Comparison of ENCODE assay signal across 14 cellular contexts in the genomic region with DNA sequence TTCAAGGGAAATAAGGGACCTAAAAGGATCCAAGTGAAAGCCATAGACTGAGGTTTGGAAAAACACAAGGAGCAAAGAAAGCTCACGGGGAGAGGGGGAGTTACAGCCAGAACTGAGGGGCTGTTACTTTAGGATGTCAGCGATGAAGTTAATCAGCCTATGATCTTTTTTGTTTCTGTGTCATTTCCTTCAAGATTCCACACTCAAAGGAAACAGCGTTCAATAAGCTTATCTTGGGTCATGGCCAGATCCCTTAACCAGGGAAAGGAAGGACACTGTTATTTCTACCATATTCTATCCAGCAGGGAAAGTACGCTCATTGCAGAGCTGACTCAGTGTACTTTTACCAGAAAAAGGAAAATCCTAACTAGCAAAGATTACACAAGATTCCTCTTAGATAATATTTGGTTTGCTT.
A peak's percentile ranks its signal among the peaks of the same experiment; 100 is the strongest.
DNase-seq lines count a peak whose midpoint lies in the region; TF ChIP-seq lines count a peak whose summit lies in the region.
"Had no signal": no experiment of that assay in that cellular context is flagged by ENCODE, and none has a peak within 500 bp of the region (broad histone marks: within the 10 kb centered on the region; RNA-seq: fewer than 3 reads in every experiment).

No MANE protein-coding gene starts in this region.

- H3K4me3 ChIP-seq in MG63 (no peak overlapping the region), cardiac fibroblast (replicated peaks in 1 of 2; ENCODE audit: low read depth in 2 of 2, low read length in 2 of 2) (no peak overlapping the region), mesenchymal stem cell (ENCODE audit: insufficient read depth in 1 of 2, low read depth in 1 of 2, low read length in 2 of 2) (no peak overlapping the region), HAP-1 (no peak overlapping the region)
- H3K4me3 ChIP-seq: BLaER1 treated with 17β-estradiol and CSF1 and Interleukin-3, amounts not matched to agents 10 nM and 100 nM; left ventricle myocardium inferior had no signal

- peak overlapping the region; percentile 44 for H3K27ac ChIP-seq in mesenchymal stem cell (ENCODE audit: low read length, poor library complexity, severe bottlenecking)
- H3K27ac ChIP-seq: BLaER1 treated with 17β-estradiol and CSF1 and Interleukin-3, amounts not matched to agents 10 nM and 100 nM; left ventricle myocardium inferior; neutrophil had no signal

- H3K9me3 ChIP-seq in MG63 (no peaks in the 10 kb centered on the region), mesenchymal stem cell (ENCODE audit: control insufficient read depth, low read length) (no peaks in the 10 kb centered on the region), HAP-1 (no peaks in the 10 kb centered on the region; the same call in 1 of the 2 replicates)
- H3K9me3 ChIP-seq: neutrophil had no signal

- H3K4me1 ChIP-seq in mesenchymal stem cell (ENCODE audit: control insufficient read depth, insufficient read depth, low read depth, low read length) (peaks cover 3% of the 10 kb centered on the region), HAP-1 (no peaks in the 10 kb centered on the region)

- H2BK15ac ChIP-seq in mesenchymal stem cell (ENCODE audit: low read depth, poor library complexity, severe bottlenecking) = no peak overlapping the region

- peak overlapping the region; percentile 45 for H3K9ac ChIP-seq in mesenchymal stem cell (ENCODE audit: low read length)
- H3K9ac ChIP-seq: BLaER1 treated with 17β-estradiol and CSF1 and Interleukin-3, amounts not matched to agents 10 nM and 100 nM had no signal

- DNase-seq in AG08395 (ENCODE audit: low spot score) (peak; percentile 48), MG63 (peak; percentile 22), cardiac fibroblast (ENCODE audit: low read depth in 2 of 2) (peak; percentile 49 to 79), mesenchymal stem cell (no peak), ecto neural progenitor cell (ENCODE audit: low spot score) (no peak), NCI-H2081 treated with DMSO at 0.1 percent for 48 hours (lab: John Stamatoyannopoulos, UW) (no peak), COLO829 (ENCODE audit: low spot score) (no peak), HAP-1 (ENCODE audit: low spot score in 2 of 2) (no peak)
- DNase-seq: activated CD4-positive, alpha-beta T cell treated with anti-CD3 and anti-CD28 coated beads, Interleukin-2, amount 50 U/mL, for 4 hours; activated effector memory CD4-positive, alpha-beta T cell treated with Interleukin-2 at 50 U/mL for 16 hours; left ventricle myocardium inferior; stimulated activated naive CD4-positive, alpha-beta T cell had no signal

- no peaks in the 10 kb centered on the region for H3K36me3 ChIP-seq in MG63
- no peaks in the 10 kb centered on the region for H3K36me3 ChIP-seq in mesenchymal stem cell (ENCODE audit: control insufficient read depth in 1 of 2, insufficient read depth in 2 of 2, low read depth in 1 of 2, low read length in 2 of 2)
- no peaks in the 10 kb centered on the region for H3K36me3 ChIP-seq in HAP-1 (replicated peaks)
- H3K36me3 ChIP-seq: BLaER1 treated with 17β-estradiol and CSF1 and Interleukin-3, amounts not matched to agents 10 nM and 100 nM; left ventricle myocardium inferior; neutrophil had no signal

- H2AK5ac ChIP-seq in mesenchymal stem cell (ENCODE audit: low read length, severe bottlenecking) = no peak overlapping the region

- H3K23ac ChIP-seq in mesenchymal stem cell (ENCODE audit: low read length in 2 of 2) = no peak overlapping the region

- no peak overlapping the region for H4K8ac ChIP-seq in mesenchymal stem cell (ENCODE audit: low read length)

- no peak overlapping the region for H3K18ac ChIP-seq in mesenchymal stem cell (ENCODE audit: low read depth in 1 of 2, low read length in 2 of 2)

- TF ChIP-seq CTCF in cardiac fibroblast (IDR thresholded peaks at IDR 0.05; ENCODE audit: low read depth, low read length) = no peak

- H2BK120ac ChIP-seq in mesenchymal stem cell (ENCODE audit: low read depth, low read length) = no peak overlapping the region

- H3K79me1 ChIP-seq in mesenchymal stem cell (replicated peaks; ENCODE audit: low read length, poor library complexity, severe bottlenecking) = no peaks in the 10 kb centered on the region

- in situ Hi-C loops in HAP-1 (cut with MboI; ENCODE audit: low sequenced_read_pairs) = no loop called here

- H4K91ac ChIP-seq in mesenchymal stem cell (ENCODE audit: low read length) = no peak overlapping the region

- H3K27me3 ChIP-seq in MG63 (no peaks in the 10 kb centered on the region), mesenchymal stem cell (ENCODE audit: control insufficient read depth in 1 of 2, insufficient read depth in 1 of 2, low read length in 2 of 2) (no peaks in the 10 kb centered on the region), HAP-1 (ENCODE audit: low read depth) (no peaks in the 10 kb centered on the region)
- H3K27me3 ChIP-seq: BLaER1 treated with 17β-estradiol and CSF1 and Interleukin-3, amounts not matched to agents 10 nM and 100 nM; neutrophil had no signal

- no peak overlapping the region for H2BK12ac ChIP-seq in mesenchymal stem cell (ENCODE audit: low read length in 2 of 2)

- no peak overlapping the region for H2BK5ac ChIP-seq in mesenchymal stem cell (ENCODE audit: low read depth, low read length, poor library complexity, severe bottlenecking)

- no peak overlapping the region for H3K14ac ChIP-seq in mesenchymal stem cell (ENCODE audit: low read length in 2 of 2)

- H3K4ac ChIP-seq in mesenchymal stem cell (ENCODE audit: low read depth in 1 of 2, low read length in 2 of 2) = no peak overlapping the region

- H2AFZ ChIP-seq in mesenchymal stem cell (ENCODE audit: low read depth, low read length) = no peak overlapping the region

- no peak overlapping the region for H3K4me2 ChIP-seq in mesenchymal stem cell (ENCODE audit: low read length, poor library complexity, severe bottlenecking)

- whole genome bisulfite sequencing in mesenchymal stem cell = 46% methylated on average over 4 of the region's 4 CpGs

Comparison
In these comparisons a context has a peak if more than half of its experiments do, and no peak if none do; other contexts are left out.
1. DNase-seq: peak in AG08395 (single experiment), MG63 (single experiment) and cardiac fibroblast (2 of 2); none in mesenchymal stem cell (single experiment), ecto neural progenitor cell (single experiment), NCI-H2081 treated with DMSO at 0.1 percent for 48 hours (single experiment), COLO829 (single experiment) and HAP-1 (0 of 2).